In genomic region chr22:48739348-48740085, GRCh38 we compare ENCODE assay signal across 19 cellular contexts.
DNase-seq lines count a peak whose midpoint lies in the region; ATAC-seq, FAIRE-seq and TF ChIP-seq lines count a peak whose summit lies in the region.
"Had no signal": no experiment of that assay in that cellular context is flagged by ENCODE, and none has a peak within 500 bp of the region (broad histone marks: within the 10 kb centered on the region; RNA-seq: fewer than 3 reads in every experiment).

No MANE protein-coding gene starts in this region.

- no peak for TF ChIP-seq EP300 in suprapubic skin (IDR thresholded peaks at IDR 0.05)

- no peaks in the 10 kb centered on the region for H3K27me3 ChIP-seq in suprapubic skin
- H3K27me3 ChIP-seq: BE2C, SJSA1 had no signal

- peaks cover 70% of the 10 kb centered on the region for H3K9me3 Mint-ChIP-seq in HFFc6

- DNase-seq in activated CD4-positive, CD25-positive, alpha-beta regulatory T cell treated with anti-CD3 and anti-CD28 coated beads, Interleukin-2, amount 50 U/mL, for 72 hours, result peak; percentile 7
- DNase-seq in activated CD4-positive, CD25-positive, alpha-beta regulatory T cell (lab: John Stamatoyannopoulos, UW), result no peak
- DNase-seq in SK-MEL-5 (ENCODE audit: low read depth, low spot score) (peak; percentile 33), kidney (peak; percentile 52), suprapubic skin (ENCODE audit: low spot score in 2 of 2) (peak; percentile 25 to 58), NCI-H1436 treated with DMSO at 0.1 percent for 48 hours (lab: John Stamatoyannopoulos, UW) (no peak), HFFc6 (no peak)
- DNase-seq: 8988T; BE2C; CD4-positive, alpha-beta memory T cell; NCI-H1417; NCI-H2029; NCI-H2171; NCI-H446 treated with DMSO at 0.1 percent for 48 hours; NK-92 treated with Interleukin-12 subunit alpha and Interleukin-12 subunit beta, amount 100 ng/mL, for 24 hours had no signal

- H3K4me1 ChIP-seq in kidney (ENCODE audit: control insufficient read depth in 1 of 2, insufficient read depth in 1 of 2, low read depth in 1 of 2, low read length in 2 of 2), result no peaks in the 10 kb centered on the region
- H3K4me1 ChIP-seq in suprapubic skin, result no peaks in the 10 kb centered on the region
- H3K4me1 ChIP-seq: BE2C, SJSA1 had no signal

- H3K27ac Mint-ChIP-seq in HFFc6, result no peak overlapping the region
- H3K27ac Mint-ChIP-seq: CD4-positive, alpha-beta memory T cell had no signal

- H3K9ac ChIP-seq in kidney (ENCODE audit: low read length in 2 of 2), result no peak overlapping the region

- no peak for FAIRE-seq in kidney (lab: Jason Lieb, UNC)
- FAIRE-seq: K562 had no signal

- no peak for ATAC-seq in HG03442 (IDR thresholded peaks at IDR 0.05; ENCODE audit: unreplicated experiment)
- ATAC-seq: HCT116, K562 had no signal

- H3K4me3 ChIP-seq in kidney (ENCODE audit: low read length in 2 of 2), result no peak overlapping the region
- no peak overlapping the region for H3K4me3 ChIP-seq in suprapubic skin
- H3K4me3 ChIP-seq: K562, SJSA1 had no signal

- H3K9me3 ChIP-seq in kidney (ENCODE audit: control insufficient read depth in 1 of 2, low read length in 2 of 2), result no peaks in the 10 kb centered on the region
- no peaks in the 10 kb centered on the region for H3K9me3 ChIP-seq in suprapubic skin

- no peak overlapping the region for H3K4me3 Mint-ChIP-seq in HFFc6
- H3K4me3 Mint-ChIP-seq: CD4-positive, alpha-beta memory T cell had no signal

- no peak for TF ChIP-seq POLR2A in suprapubic skin (IDR thresholded peaks at IDR 0.05)

- H3K36me3 Mint-ChIP-seq in HFFc6 (ENCODE audit: low read depth), result peaks cover 14% of the 10 kb centered on the region
- H3K36me3 Mint-ChIP-seq: CD4-positive, alpha-beta memory T cell had no signal

- H3K36me3 ChIP-seq in kidney (ENCODE audit: control insufficient read depth in 1 of 2, insufficient read depth in 2 of 2, low read length in 2 of 2) (no peaks in the 10 kb centered on the region), suprapubic skin (no peaks in the 10 kb centered on the region)
- H3K36me3 ChIP-seq: BE2C had no signal

- TF ChIP-seq CTCF in kidney (IDR thresholded peaks at IDR 0.05; ENCODE audit: borderline replicate concordance, extremely low read depth, insufficient read depth) (no peak), suprapubic skin (IDR thresholded peaks at IDR 0.05) (no peak), HFFc6 (IDR thresholded peaks at IDR 0.05) (no peak)

- H3K27ac ChIP-seq in kidney (ENCODE audit: low read depth in 2 of 2, low read length in 2 of 2) (no peak overlapping the region), suprapubic skin (no peak overlapping the region)
- H3K27ac ChIP-seq: SJSA1 had no signal

- WGBS in suprapubic skin, result 91% methylated on average over 22 of the region's 23 CpGs

- no peaks in the 10 kb centered on the region for H3K4me1 Mint-ChIP-seq in HFFc6 (ENCODE audit: low read depth)

- in situ Hi-C loops in SK-MEL-5 (cut with HindIII; ENCODE audit: low pct_unique_long_range_greater_than_20kb, low sequenced_read_pairs), result no loop called here

- intact Hi-C loops in kidney (cut with DNase I), result no loop called here

- H3K27me3 Mint-ChIP-seq in HFFc6 (ENCODE audit: insufficient read depth), result peaks cover 2% of the 10 kb centered on the region; the same call in 1 of the 2 replicates
- H3K27me3 Mint-ChIP-seq: CD4-positive, alpha-beta memory T cell had no signal

Comparison
In these comparisons a context has a peak if more than half of its experiments do, and no peak if none do; other contexts are left out.
1. DNase-seq: peak in activated CD4-positive, CD25-positive, alpha-beta regulatory T cell treated with anti-CD3 and anti-CD28 coated beads, Interleukin-2, amount 50 U/mL, for 72 hours (single experiment), SK-MEL-5 (single experiment), kidney (single experiment) and suprapubic skin (2 of 2); none in activated CD4-positive, CD25-positive, alpha-beta regulatory T cell (0 of 4), NCI-H1436 treated with DMSO at 0.1 percent for 48 hours (single experiment) and HFFc6 (single experiment).